In genomic region chr3:20930034-20930433, GRCh38 we compare ENCODE assay signal across 2 cellular contexts.
TF ChIP-seq lines count a peak whose summit lies in the region.

No MANE protein-coding gene starts in this region.

TF ChIP-seq in SK-N-SH treated with all-trans-retinoic acid at 6 μM for 48 hours, 23 proteins besides CTCF, POLR2A, EP300 and RAD21 (continued from another document):
- no peak for TF ChIP-seq CSRNP3 (CRISPR knock-in tag; IDR thresholded peaks at IDR 0.05)
- no peak for TF ChIP-seq TOX (CRISPR knock-in tag; IDR thresholded peaks at IDR 0.05; ENCODE audit: borderline replicate concordance)
- TF ChIP-seq OSR1 (CRISPR knock-in tag; IDR thresholded peaks at IDR 0.05) = no peak
- no peak for TF ChIP-seq ZNF565 (CRISPR knock-in tag; conservative IDR thresholded peaks at IDR 0.05; ENCODE audit: low read depth)
- TF ChIP-seq PATZ1 (CRISPR knock-in tag; IDR thresholded peaks at IDR 0.05; ENCODE audit: borderline replicate concordance) = no peak
- TF ChIP-seq CSDC2 (CRISPR knock-in tag; IDR thresholded peaks at IDR 0.05) = no peak
- no peak for TF ChIP-seq TSHZ2 (CRISPR knock-in tag; IDR thresholded peaks at IDR 0.05)
- no peak for TF ChIP-seq SNAI2 (CRISPR knock-in tag; IDR thresholded peaks at IDR 0.05)
- TF ChIP-seq GLIS3 (CRISPR knock-in tag; IDR thresholded peaks at IDR 0.05) = no peak
- TF ChIP-seq POU6F1 (CRISPR knock-in tag; IDR thresholded peaks at IDR 0.05; ENCODE audit: borderline replicate concordance, low read depth) = no peak
- TF ChIP-seq ZFP30 (CRISPR knock-in tag; IDR thresholded peaks at IDR 0.05) = no peak
- TF ChIP-seq ZC3H10 (CRISPR knock-in tag; IDR thresholded peaks at IDR 0.05) = no peak
- no peak for TF ChIP-seq CREB5 (CRISPR knock-in tag; IDR thresholded peaks at IDR 0.05; ENCODE audit: low read depth)

TF ChIP-seq in H1, 55 proteins besides CTCF, POLR2A, EP300 and RAD21 (continued from another document):
- TF ChIP-seq CHD7 (IDR thresholded peaks at IDR 0.05; ENCODE audit: insufficient replicate concordance, low read length) = no peak
- TF ChIP-seq TBP (IDR thresholded peaks at IDR 0.05; ENCODE audit: low read depth, low read length) = no peak
- no peak for TF ChIP-seq CBX5 (IDR thresholded peaks at IDR 0.05; ENCODE audit: low read depth, low read length)
- TF ChIP-seq SIN3A (conservative IDR thresholded peaks at IDR 0.05 in 1 of 2, IDR thresholded peaks at IDR 0.05 in 1 of 2; ENCODE audit: low read depth in 1 of 2, low read length in 2 of 2) = no peak
- no peak for TF ChIP-seq CREB1 (IDR thresholded peaks at IDR 0.05)
- TF ChIP-seq SP2 (IDR thresholded peaks at IDR 0.05; ENCODE audit: low read length) = no peak
- no peak for TF ChIP-seq YY1 (IDR thresholded peaks at IDR 0.05; ENCODE audit: low read depth, low read length)
- no peak for TF ChIP-seq CHD1 (IDR thresholded peaks at IDR 0.05; ENCODE audit: low read depth, low read length)
- TF ChIP-seq TCF12 (IDR thresholded peaks at IDR 0.05; ENCODE audit: low read depth, low read length) = no peak
- no peak for TF ChIP-seq NRF1 (IDR thresholded peaks at IDR 0.05; ENCODE audit: low read depth, low read length)
- no peak for TF ChIP-seq SP1 (IDR thresholded peaks at IDR 0.05; ENCODE audit: low read depth, low read length)
- TF ChIP-seq CEBPB (IDR thresholded peaks at IDR 0.05; ENCODE audit: low read depth, low read length) = no peak
- TF ChIP-seq E2F6 (IDR thresholded peaks at IDR 0.05) = no peak
- TF ChIP-seq ATF2 (IDR thresholded peaks at IDR 0.05; ENCODE audit: low read length) = no peak
- TF ChIP-seq NANOG (IDR thresholded peaks at IDR 0.05; ENCODE audit: insufficient read depth, low read depth, low read length, poor library complexity, severe bottlenecking) = no peak
- no peak for TF ChIP-seq SP4 (IDR thresholded peaks at IDR 0.05; ENCODE audit: low read length)
- no peak for TF ChIP-seq RNF2 (IDR thresholded peaks at IDR 0.05; ENCODE audit: borderline replicate concordance, low read depth, low read length, missing control alignments, poor library complexity, severe bottlenecking)
